ENCODE assay signal across 8 cellular contexts in genomic region chr12:54216580-54217308, GRCh38. TPM values are rescaled to one million over a fixed set of nuclear protein-coding genes. Genes with fewer than 3 reads are reported as not detected.
DNase-seq lines count a peak whose midpoint lies in the region; ATAC-seq and TF ChIP-seq lines count a peak whose summit lies in the region.

No MANE protein-coding gene starts in this region.

- peak overlapping the region; percentile 34 to 72 (median 52) for H3K4me3 ChIP-seq in dorsolateral prefrontal cortex

- TF ChIP-seq CTCF in dorsolateral prefrontal cortex (IDR thresholded peaks at IDR 0.05 in 54 of 56, conservative IDR thresholded peaks at IDR 0.05 in 2 of 56; ENCODE audit: low read depth in 1 of 56, partially characterized antibody in 56 of 56): peak; percentile 67 to 90 (median 80)

- H3K27me3 ChIP-seq in dorsolateral prefrontal cortex: peaks cover 0 to 20% (median 0%) of the 10 kb centered on the region in 45 donors

- H3K27ac ChIP-seq in dorsolateral prefrontal cortex: peak overlapping the region in 58 of 59 donors; percentile 34 to 97 (median 85)

- DNase-seq in DMS79 (lab: John Stamatoyannopoulos, UW) (peak; percentile 75), HS-5 (ENCODE audit: low read depth) (peak; percentile 74), NCI-H82 (lab: John Stamatoyannopoulos, UW) (peak; percentile 96), dorsolateral prefrontal cortex (peak; percentile 57 to 81 (median 74)), lung microvascular endothelial cell (ENCODE audit: low read depth in 2 of 2) (peak; percentile 69 to 85)
- DNase-seq in activated CD4-positive, alpha-beta T cell treated with anti-CD3 and anti-CD28 coated beads, Interleukin-2, amount 50 U/mL, for 48 hours: peak; percentile 75 to 81
- peak; percentile 38 to 67 (median 57) for DNase-seq in stimulated activated CD4-positive, alpha-beta T cell treated with anti-CD3 and anti-CD28 coated beads, TNF-alpha, amount 100 ng/mL, for 4 hours (ENCODE audit: low read depth in 3 of 3)

- intact Hi-C loops in dorsolateral prefrontal cortex (cut with DNase I): loop anchor here (2.0 to 10.0 kb wide), 4 partner anchors 61 to 156 kb away; partner anchors contain the start of genes CBX5 (in 1 of the 2) and HNRNPA1 (in 1 of the 2)

- no peak for ATAC-seq in HG03457 (IDR thresholded peaks at IDR 0.05; ENCODE audit: unreplicated experiment)

RNA-seq across cellular contexts. Expression of gene SMUG1, which starts 28.0 kb away (rescaled TPM):
- 10 to 100 TPM; 15.0 to 44.0 (median 30.6) TPM for total RNA-seq in dorsolateral prefrontal cortex
- total RNA-seq in lung microvascular endothelial cell: 15.7 and 21.2 TPM in 2 replicates
